In the genomic region with DNA sequence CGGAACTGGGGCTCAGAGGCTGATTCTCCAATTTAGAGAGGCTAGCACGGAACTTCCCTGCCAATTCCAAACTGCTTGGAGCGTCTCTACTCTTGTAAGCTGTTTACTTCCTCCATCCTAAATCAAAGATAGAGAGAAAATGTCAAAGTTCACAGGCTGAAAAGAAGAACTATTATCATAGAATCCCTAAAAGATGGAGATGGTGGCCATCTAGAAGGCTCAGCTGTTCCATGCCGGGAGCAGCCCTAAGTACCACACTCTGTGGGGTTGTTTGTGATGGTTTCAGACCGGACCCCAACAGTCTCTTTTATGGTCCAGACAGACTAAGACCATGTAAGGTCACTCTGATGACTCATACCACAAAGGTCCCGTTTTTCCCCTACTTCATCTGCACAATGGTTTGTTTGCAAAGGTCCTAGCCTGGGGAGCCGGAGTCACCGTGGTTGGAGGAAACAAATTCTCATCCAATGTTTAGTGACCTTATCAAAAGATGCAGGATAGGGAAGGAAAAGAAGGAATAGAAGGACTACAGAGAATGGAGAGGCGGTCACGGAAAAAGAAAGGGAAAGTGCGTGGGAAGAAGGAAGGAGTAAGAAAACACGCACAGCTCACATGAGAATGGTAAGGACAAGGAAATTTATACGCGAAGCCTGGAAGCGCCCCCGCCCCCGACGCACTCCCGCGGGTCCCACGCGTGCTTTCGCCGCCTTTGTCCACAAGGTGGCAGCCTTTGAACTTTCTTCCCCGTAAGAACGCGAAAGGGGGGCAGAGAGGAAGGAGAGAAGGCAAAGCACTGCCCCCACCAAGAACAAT, we compare ENCODE assay signal across 1 cellular context.
TF ChIP-seq lines count a peak whose summit lies in the region.

No MANE protein-coding gene starts in this region.

TF ChIP-seq in GM23338, 12 proteins besides CTCF, POLR2A, EP300 and RAD21 (continued from another document):
- TF ChIP-seq ZNF462 (CRISPR knock-in tag; IDR thresholded peaks at IDR 0.05) (no peak), POLR2AphosphoS5 (IDR thresholded peaks at IDR 0.05; ENCODE audit: low read depth) (no peak), JUNB (IDR thresholded peaks at IDR 0.05; ENCODE audit: unreplicated experiment) (no peak), ZNF114 (CRISPR knock-in tag; IDR thresholded peaks at IDR 0.05) (no peak), CREB1 (CRISPR knock-in tag; IDR thresholded peaks at IDR 0.05; ENCODE audit: low read depth) (no peak), EZH2 (IDR thresholded peaks at IDR 0.05; ENCODE audit: low read depth, unreplicated experiment) (no peak), ETS1 (IDR thresholded peaks at IDR 0.05) (no peak)
- TF ChIP-seq, protein P1, sequence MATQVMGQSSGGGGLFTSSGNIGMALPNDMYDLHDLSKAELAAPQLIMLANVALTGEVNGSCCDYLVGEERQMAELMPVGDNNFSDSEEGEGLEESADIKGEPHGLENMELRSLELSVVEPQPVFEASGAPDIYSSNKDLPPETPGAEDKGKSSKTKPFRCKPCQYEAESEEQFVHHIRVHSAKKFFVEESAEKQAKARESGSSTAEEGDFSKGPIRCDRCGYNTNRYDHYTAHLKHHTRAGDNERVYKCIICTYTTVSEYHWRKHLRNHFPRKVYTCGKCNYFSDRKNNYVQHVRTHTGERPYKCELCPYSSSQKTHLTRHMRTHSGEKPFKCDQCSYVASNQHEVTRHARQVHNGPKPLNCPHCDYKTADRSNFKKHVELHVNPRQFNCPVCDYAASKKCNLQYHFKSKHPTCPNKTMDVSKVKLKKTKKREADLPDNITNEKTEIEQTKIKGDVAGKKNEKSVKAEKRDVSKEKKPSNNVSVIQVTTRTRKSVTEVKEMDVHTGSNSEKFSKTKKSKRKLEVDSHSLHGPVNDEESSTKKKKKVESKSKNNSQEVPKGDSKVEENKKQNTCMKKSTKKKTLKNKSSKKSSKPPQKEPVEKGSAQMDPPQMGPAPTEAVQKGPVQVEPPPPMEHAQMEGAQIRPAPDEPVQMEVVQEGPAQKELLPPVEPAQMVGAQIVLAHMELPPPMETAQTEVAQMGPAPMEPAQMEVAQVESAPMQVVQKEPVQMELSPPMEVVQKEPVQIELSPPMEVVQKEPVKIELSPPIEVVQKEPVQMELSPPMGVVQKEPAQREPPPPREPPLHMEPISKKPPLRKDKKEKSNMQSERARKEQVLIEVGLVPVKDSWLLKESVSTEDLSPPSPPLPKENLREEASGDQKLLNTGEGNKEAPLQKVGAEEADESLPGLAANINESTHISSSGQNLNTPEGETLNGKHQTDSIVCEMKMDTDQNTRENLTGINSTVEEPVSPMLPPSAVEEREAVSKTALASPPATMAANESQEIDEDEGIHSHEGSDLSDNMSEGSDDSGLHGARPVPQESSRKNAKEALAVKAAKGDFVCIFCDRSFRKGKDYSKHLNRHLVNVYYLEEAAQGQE (IDR thresholded peaks at IDR 0.05; ENCODE audit: unreplicated experiment) = no peak
